ENCODE assay signal across 15 cellular contexts in the genomic region with DNA sequence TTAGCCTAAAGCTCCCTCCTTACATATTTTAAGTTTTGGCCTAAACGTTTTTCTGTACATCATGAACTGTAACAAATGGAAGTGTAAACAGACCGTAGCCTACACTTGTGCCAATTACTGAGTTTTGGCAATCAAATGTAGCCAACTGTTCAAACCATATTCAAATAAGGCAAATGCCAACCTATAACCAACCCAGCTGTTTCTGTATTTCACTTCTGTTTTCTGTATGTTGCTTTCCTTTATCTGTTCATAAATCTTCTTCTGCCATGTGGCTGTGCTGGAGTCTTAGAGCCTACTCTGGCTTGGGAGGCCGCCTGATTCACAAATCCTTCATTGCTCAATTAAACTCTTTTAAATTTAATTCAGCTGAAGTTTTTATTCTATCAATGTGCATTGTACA. TPM values are rescaled to one million over a fixed set of nuclear protein-coding genes. Genes with fewer than 3 reads are reported as not detected.
DNase-seq lines count a peak whose midpoint lies in the region; ATAC-seq, FAIRE-seq and TF ChIP-seq lines count a peak whose summit lies in the region.
"Had no signal": no experiment of that assay in that cellular context is flagged by ENCODE, and none has a peak within 500 bp of the region (broad histone marks: within the 10 kb centered on the region; RNA-seq: fewer than 3 reads in every experiment).

No MANE protein-coding gene starts in this region.

- H4K5ac ChIP-seq in H1 (ENCODE audit: insufficient read length, low read depth, low read length), result no peak overlapping the region

- peaks cover 7% of the 10 kb centered on the region for H3K4me1 Mint-ChIP-seq in glutamatergic neuron (ENCODE audit: low read depth, unreplicated experiment)
- H3K4me1 Mint-ChIP-seq: activated naive CD4-positive, alpha-beta T cell treated with anti-CD3 and anti-CD28 coated beads, Interleukin-2, amount 50 U/mL, for 24 hours had no signal

- no peak for TF ChIP-seq RAD21 in H1 (IDR thresholded peaks at IDR 0.05 in 1 of 2, conservative IDR thresholded peaks at IDR 0.05 in 1 of 2; ENCODE audit: low read depth in 2 of 2, low read length in 2 of 2)

- H4K20me1 ChIP-seq in H1 (replicated peaks in 1 of 2; ENCODE audit: control insufficient read depth in 1 of 2, insufficient read depth in 2 of 2, low read length in 2 of 2), result no peaks in the 10 kb centered on the region

- no peak overlapping the region for H2BK12ac ChIP-seq in H1 (ENCODE audit: low read depth, low read length)

- H2BK15ac ChIP-seq in H1 (ENCODE audit: low read length), result no peak overlapping the region

- H3K23me2 ChIP-seq in H1 (ENCODE audit: low read depth, low read length), result no peaks in the 10 kb centered on the region

- H2BK5ac ChIP-seq in H1 (ENCODE audit: low read depth, low read length), result no peak overlapping the region

- DNase-seq in H1 (ENCODE audit: low read depth in 1 of 2, low spot score in 2 of 2), result no peak
- no peak for DNase-seq in glutamatergic neuron
- no peak for DNase-seq in NCI-H82 (lab: John Stamatoyannopoulos, UW)
- no peak for DNase-seq in Right ventricle myocardium inferior (ENCODE audit: missing footprints)
- DNase-seq: CD8-positive, alpha-beta T cell; left ventricle myocardium inferior; NCI-H1105 treated with DMSO at 0.1 percent for 48 hours; transverse colon had no signal

- H3K23ac ChIP-seq in H1 (ENCODE audit: insufficient read length), result no peak overlapping the region

- H4K8ac ChIP-seq in H1 (ENCODE audit: extremely low read depth, insufficient read depth, low read length), result no peak overlapping the region

- no peak overlapping the region for H3K4ac ChIP-seq in H1 (replicated peaks; ENCODE audit: insufficient read length, low read depth, low read length)

- no peak overlapping the region for H2BK20ac ChIP-seq in H1 (ENCODE audit: low read length)

- H3K14ac ChIP-seq in H1 (ENCODE audit: insufficient read length), result no peak overlapping the region

- H3K9ac ChIP-seq in H1 (replicated peaks in 1 of 4; ENCODE audit: extremely low read depth in 1 of 4, low read depth in 3 of 4, low read length in 3 of 4), result no peak overlapping the region; a peak in 1 of 7 replicates

- intact Hi-C loops in Right ventricle myocardium inferior (cut with DNase I), result no loop called here

- H3K36me3 ChIP-seq in H1 (ENCODE audit: control insufficient read depth in 2 of 4, insufficient read depth in 4 of 4, low read length in 3 of 4), result no peaks in the 10 kb centered on the region
- H3K36me3 ChIP-seq: left ventricle myocardium inferior, transverse colon had no signal

- no peaks in the 10 kb centered on the region; a peak in 1 of 7 replicates for H3K27me3 ChIP-seq in H1 (replicated peaks in 1 of 4; ENCODE audit: control insufficient read depth in 3 of 4, extremely low read depth in 1 of 4, insufficient read depth in 3 of 4, low read length in 3 of 4)
- H3K27me3 ChIP-seq: transverse colon had no signal

- TF ChIP-seq CTCF in H1 (IDR thresholded peaks at IDR 0.05; ENCODE audit: control extremely low read depth in 1 of 3, insufficient read depth in 1 of 3, low read depth in 1 of 3, low read length in 3 of 3) (no peak), glutamatergic neuron (IDR thresholded peaks at IDR 0.05; ENCODE audit: partially characterized antibody, unreplicated experiment) (no peak)

- H3K27ac Mint-ChIP-seq in glutamatergic neuron (ENCODE audit: unreplicated experiment), result no peak overlapping the region
- H3K27ac Mint-ChIP-seq: activated naive CD4-positive, alpha-beta T cell treated with anti-CD3 and anti-CD28 coated beads, Interleukin-2, amount 50 U/mL, for 24 hours; CD8-positive, alpha-beta T cell had no signal

- FAIRE-seq in H1 (lab: Jason Lieb, UNC), result no peak

- 81% methylated on average over 3 of the region's 3 CpGs; no CpG with 5 or more reads in 1 of the 2 experiments for WGBS in H1 (ENCODE audit: extremely low coverage in 1 of 2, insufficient coverage in 1 of 2, insufficient read length in 1 of 2, insufficient replicate concordance in 2 of 2, low coverage in 1 of 2, low lambda C conversion rate in 2 of 2, missing lambda C conversion rate in 1 of 2), 2 experiments

- POLR2A ChIA-PET in H1 (lab: Charles Lee; ENCODE audit: partially characterized antibody), result interaction anchor here (0.6 to 2.8 kb wide), 2 partner anchors 10 to 698 kb away, joined by 4 to 12 read pairs; no protein-coding TSS in a partner anchor

- H3K4me2 ChIP-seq in H1 (ENCODE audit: insufficient read depth in 1 of 2, low read depth in 2 of 2, low read length in 2 of 2), result no peak overlapping the region; a peak in 1 of 4 replicates

- peaks cover 4% of the 10 kb centered on the region for H3K36me3 Mint-ChIP-seq in glutamatergic neuron (ENCODE audit: unreplicated experiment)
- H3K36me3 Mint-ChIP-seq: activated naive CD4-positive, alpha-beta T cell treated with anti-CD3 and anti-CD28 coated beads, Interleukin-2, amount 50 U/mL, for 24 hours; CD8-positive, alpha-beta T cell had no signal

- H3K79me1 ChIP-seq in H1 (ENCODE audit: low read depth, low read length), result no peaks in the 10 kb centered on the region; the same call in 1 of the 2 replicates

- H3K4me3 ChIP-seq in H1 (ENCODE audit: extremely low read depth in 1 of 4, insufficient read depth in 2 of 4, low read depth in 3 of 4, low read length in 4 of 4), result no peak overlapping the region
- H3K4me3 ChIP-seq: left ventricle myocardium inferior, transverse colon had no signal

- H3K27me3 Mint-ChIP-seq in glutamatergic neuron (ENCODE audit: unreplicated experiment), result peaks cover 6% of the 10 kb centered on the region

- no peak overlapping the region for H3K56ac ChIP-seq in H1 (replicated peaks; ENCODE audit: insufficient read length, low read depth, low read length)

- H3K4me3 Mint-ChIP-seq in glutamatergic neuron (ENCODE audit: unreplicated experiment), result no peak overlapping the region
- H3K4me3 Mint-ChIP-seq: activated naive CD4-positive, alpha-beta T cell treated with anti-CD3 and anti-CD28 coated beads, Interleukin-2, amount 50 U/mL, for 24 hours; CD8-positive, alpha-beta T cell had no signal

- H2AK5ac ChIP-seq in H1 (ENCODE audit: low read depth, low read length), result no peak overlapping the region

- no peaks in the 10 kb centered on the region for H3K79me2 ChIP-seq in H1 (ENCODE audit: control insufficient read depth in 1 of 2, insufficient read depth in 2 of 2, low read length in 2 of 2)

- H3K4me1 ChIP-seq in H1 (replicated peaks in 1 of 4; ENCODE audit: control insufficient read depth in 3 of 4, insufficient read depth in 4 of 4, low read length in 3 of 4), result peaks cover 0 to 19% (median 8%) of the 10 kb centered on the region in 4 experiments; a peak in 4 of 7 replicates
- H3K4me1 ChIP-seq: left ventricle myocardium inferior, transverse colon had no signal

- no peak for TF ChIP-seq EP300 in H1 (IDR thresholded peaks at IDR 0.05; ENCODE audit: borderline replicate concordance in 1 of 2, low read depth in 2 of 2, low read length in 2 of 2)

- H4K91ac ChIP-seq in H1 (replicated peaks; ENCODE audit: insufficient read length, low read length), result no peak overlapping the region

- H3K9me3 ChIP-seq in H1 (ENCODE audit: insufficient read depth in 2 of 2, low read depth in 1 of 2, low read length in 1 of 2), result peaks cover 4 to 5% of the 10 kb centered on the region in 2 experiments; a peak in 2 of 4 replicates
- H3K9me3 ChIP-seq: left ventricle myocardium inferior, transverse colon had no signal

- TF ChIP-seq POLR2A in H1 (IDR thresholded peaks at IDR 0.05; ENCODE audit: control extremely low read depth in 1 of 2, low read depth in 2 of 2, low read length in 2 of 2), result no peak

- CTCF ChIA-PET in H1 (lab: Charles Lee; ENCODE audit: partially characterized antibody), result interaction anchor here (1.4 to 2.0 kb wide), 2 partner anchors 17 to 18 kb away, joined by 4 to 8 read pairs; no protein-coding TSS in a partner anchor

- H2AFZ ChIP-seq in H1 (ENCODE audit: low read length), result no peak overlapping the region

- peak; percentile 79 for ATAC-seq in GM18907 (IDR thresholded peaks at IDR 0.05; ENCODE audit: unreplicated experiment)
- ATAC-seq in HG02623 (IDR thresholded peaks at IDR 0.05; ENCODE audit: unreplicated experiment), result peak; percentile 51
- ATAC-seq in HG03520 (IDR thresholded peaks at IDR 0.05; ENCODE audit: unreplicated experiment), result peak; percentile 44
- ATAC-seq in HG03039 (IDR thresholded peaks at IDR 0.05; ENCODE audit: unreplicated experiment), result no peak
- no peak for ATAC-seq in Right ventricle myocardium inferior
- ATAC-seq: activated CD4-positive, CD25-positive, alpha-beta regulatory T cell treated with anti-CD3 and anti-CD28 coated beads, Interleukin-2, amount 50 U/mL, for 24 hours; CD8-positive, alpha-beta T cell had no signal

- peaks cover 4% of the 10 kb centered on the region for H3K9me3 Mint-ChIP-seq in glutamatergic neuron (ENCODE audit: unreplicated experiment)
- H3K9me3 Mint-ChIP-seq: activated naive CD4-positive, alpha-beta T cell treated with anti-CD3 and anti-CD28 coated beads, Interleukin-2, amount 50 U/mL, for 24 hours; CD8-positive, alpha-beta T cell had no signal

- H3K18ac ChIP-seq in H1 (ENCODE audit: extremely low read depth, low read length), result peak overlapping the region; percentile 9; the same call in 1 of the 2 replicates

- H2BK120ac ChIP-seq in H1 (replicated peaks; ENCODE audit: low read depth, low read length), result no peak overlapping the region

- no peak overlapping the region for H3K27ac ChIP-seq in H1 (ENCODE audit: low read depth, low read length)
- H3K27ac ChIP-seq: left ventricle myocardium inferior had no signal

TF ChIP-seq in H1, 55 proteins besides CTCF, POLR2A, EP300 and RAD21:
- no peak for TF ChIP-seq CBX5 (IDR thresholded peaks at IDR 0.05; ENCODE audit: low read depth, low read length)
TF ChIP-seq in H1: peak in this region for 0.

RNA-seq across cellular contexts. Expression of a gene that starts 6.9 kb away (rescaled TPM):
- not detected in 2 replicates for total RNA-seq in H1 (2021; fragmentation: NEBNext Ultra II Directional; extraction: Animal tissue kit (Norgen Biotek cat#: 25700))
- not detected in 2 replicates for polyA plus RNA-seq in H1 (2011; rRNA removed)
- not detected for polyA plus RNA-seq in H1 (2011; cell fraction: cytosol; rRNA removed)
- polyA plus RNA-seq in H1 (2011; cell fraction: nucleus; rRNA removed), result not detected
- not detected in 4 replicates for polyA plus RNA-seq in H1 (2012, experiment 1 of 2)
- polyA plus RNA-seq in H1 (2012, experiment 2 of 2), result not detected
- polyA plus RNA-seq in H1 (2013, experiment 1 of 2), result not detected
- polyA plus RNA-seq in H1 (2013, experiment 2 of 2), result not detected
- not detected in 2 replicates for polyA minus RNA-seq in H1 (2011; rRNA and poly(A)+ RNA removed)
- polyA minus RNA-seq in H1 (2011; cell fraction: cytosol; rRNA and poly(A)+ RNA removed), result not detected
- polyA minus RNA-seq in H1 (2011; cell fraction: nucleus; rRNA and poly(A)+ RNA removed), result not detected
- total RNA-seq in glutamatergic neuron (ENCODE audit: unreplicated experiment), result not detected
- total RNA-seq in Right ventricle myocardium inferior, result not detected
- total RNA-seq: CD8-positive, alpha-beta T cell; left ventricle myocardium inferior; RPMI7951; transverse colon had no signal

Comparison
In these comparisons a context has a peak if more than half of its experiments do, and no peak if none do; other contexts are left out.
1. ATAC-seq: peak in GM18907 (single experiment), HG02623 (single experiment) and HG03520 (single experiment); none in HG03039 (single experiment) and Right ventricle myocardium inferior (single experiment).